Comparison of ENCODE assay signal across 8 cellular contexts in genomic region chr17:38296834-38297517, GRCh38. TPM values are rescaled to one million over a fixed set of nuclear protein-coding genes. Genes with fewer than 3 reads are reported as not detected.
DNase-seq lines count a peak whose midpoint lies in the region; ATAC-seq and TF ChIP-seq lines count a peak whose summit lies in the region.
"Not testable (repeated sequence)": the region's sequence is repeated elsewhere in the genome, so short reads cannot be mapped to it uniquely, and the experiment has no call there.

TSS of gene MRPL45 (plus strand) at chr17:38297168. CDS start at chr17:38297184, 16 bp downstream.

- H3K4me1 Mint-ChIP-seq in natural killer cell treated with Interleukin-12 subunit alpha and Interleukin-12 subunit beta and Interleukin-15 and Interleukin-18, amount 100 ng/mL, for 72 hours (ENCODE audit: low read depth in 2 of 2): not testable (repeated sequence)

- not testable (repeated sequence) for H3K36me3 ChIP-seq in HAP-1 (replicated peaks); MG63

- H3K27me3 ChIP-seq in HAP-1 (ENCODE audit: low read depth); MG63: not testable (repeated sequence)

- not testable (repeated sequence) for H3K27me3 Mint-ChIP-seq in natural killer cell treated with Interleukin-12 subunit alpha and Interleukin-12 subunit beta and Interleukin-15 and Interleukin-18, amount 100 ng/mL, for 72 hours

- in situ Hi-C loops in HAP-1 (cut with MboI; ENCODE audit: low sequenced_read_pairs): not testable (repeated sequence)

- H3K9me3 Mint-ChIP-seq in natural killer cell treated with Interleukin-12 subunit alpha and Interleukin-12 subunit beta and Interleukin-15 and Interleukin-18, amount 100 ng/mL, for 72 hours: not testable (repeated sequence)

- H3K4me3 ChIP-seq in HAP-1: peak within 1 kb of the TSS; percentile 38
- H3K4me3 ChIP-seq in MG63: peak within 1 kb of the TSS; percentile 75
- H3K4me3 ChIP-seq in fibroblast of pulmonary artery (replicated peaks; ENCODE audit: low read depth, low read length): peak within 1 kb of the TSS; percentile 67

- H3K4me1 ChIP-seq in HAP-1: not testable (repeated sequence)

- H3K9me3 ChIP-seq in HAP-1, MG63: not testable (repeated sequence)

- peak within 1 kb of the TSS; percentile 99 for H3K4me3 Mint-ChIP-seq in natural killer cell treated with Interleukin-12 subunit alpha and Interleukin-12 subunit beta and Interleukin-15 and Interleukin-18, amount 100 ng/mL, for 72 hours

- ATAC-seq in natural killer cell treated with Interleukin-12 subunit alpha and Interleukin-12 subunit beta and Interleukin-15 and Interleukin-18, amount 100 ng/mL, for 72 hours: peak; percentile 97 to 98

- H3K27ac Mint-ChIP-seq in natural killer cell treated with Interleukin-12 subunit alpha and Interleukin-12 subunit beta and Interleukin-15 and Interleukin-18, amount 100 ng/mL, for 72 hours: peak within 1 kb of the TSS; percentile 97 to 98

- DNase-seq in ELR (ENCODE audit: low read depth) (peak; percentile 96), HAP-1 (ENCODE audit: low spot score in 2 of 2) (peak; percentile 93 to 98), MG63 (peak; percentile 97), SHP77 (lab: John Stamatoyannopoulos, UW) (peak; percentile 91 to 93), fibroblast of pulmonary artery (ENCODE audit: low read depth) (peak; percentile 97)
- peak; percentile 96 for DNase-seq in activated effector memory CD4-positive, alpha-beta T cell treated with Interleukin-2 at 50 U/mL for 16 hours
- peak; percentile 98 for DNase-seq in natural killer cell treated with Interleukin-12 subunit alpha and Interleukin-12 subunit beta and Interleukin-15 and Interleukin-18, amount 100 ng/mL, for 72 hours (ENCODE audit: low spot score)
- peak; percentile 93 for DNase-seq in stimulated activated naive CD4-positive, alpha-beta T cell treated with Interleukin-2 at 50 U/mL for 16 hours (lab: John Stamatoyannopoulos, UW)

- TF ChIP-seq CTCF in fibroblast of pulmonary artery (IDR thresholded peaks at IDR 0.05; ENCODE audit: low read length, missing control alignments): not testable (repeated sequence)

- H3K36me3 Mint-ChIP-seq in natural killer cell treated with Interleukin-12 subunit alpha and Interleukin-12 subunit beta and Interleukin-15 and Interleukin-18, amount 100 ng/mL, for 72 hours: not testable (repeated sequence)

RNA-seq across cellular contexts. Expression of gene MRPL45, which starts in this region (rescaled TPM):
- 82.3 and 87.4 TPM in 2 replicates for total RNA-seq in MG63 (2014; rRNA removed; shearing (Covaris generic); ENCODE audit: low replicate concordance)
- total RNA-seq in natural killer cell treated with Interleukin-12 subunit alpha and Interleukin-12 subunit beta and Interleukin-15 and Interleukin-18, amount 100 ng/mL, for 72 hours: 10 to 100 TPM; 29.1 to 30.4 TPM

Comparison
In these comparisons a context has a peak if more than half of its experiments do, and no peak if none do; other contexts are left out.
1. Peak in every context shown above with its lines: DNase-seq, ATAC-seq and H3K4me3 ChIP-seq.